Comparison of ENCODE assay signal across 1 cellular context in the genomic region with DNA sequence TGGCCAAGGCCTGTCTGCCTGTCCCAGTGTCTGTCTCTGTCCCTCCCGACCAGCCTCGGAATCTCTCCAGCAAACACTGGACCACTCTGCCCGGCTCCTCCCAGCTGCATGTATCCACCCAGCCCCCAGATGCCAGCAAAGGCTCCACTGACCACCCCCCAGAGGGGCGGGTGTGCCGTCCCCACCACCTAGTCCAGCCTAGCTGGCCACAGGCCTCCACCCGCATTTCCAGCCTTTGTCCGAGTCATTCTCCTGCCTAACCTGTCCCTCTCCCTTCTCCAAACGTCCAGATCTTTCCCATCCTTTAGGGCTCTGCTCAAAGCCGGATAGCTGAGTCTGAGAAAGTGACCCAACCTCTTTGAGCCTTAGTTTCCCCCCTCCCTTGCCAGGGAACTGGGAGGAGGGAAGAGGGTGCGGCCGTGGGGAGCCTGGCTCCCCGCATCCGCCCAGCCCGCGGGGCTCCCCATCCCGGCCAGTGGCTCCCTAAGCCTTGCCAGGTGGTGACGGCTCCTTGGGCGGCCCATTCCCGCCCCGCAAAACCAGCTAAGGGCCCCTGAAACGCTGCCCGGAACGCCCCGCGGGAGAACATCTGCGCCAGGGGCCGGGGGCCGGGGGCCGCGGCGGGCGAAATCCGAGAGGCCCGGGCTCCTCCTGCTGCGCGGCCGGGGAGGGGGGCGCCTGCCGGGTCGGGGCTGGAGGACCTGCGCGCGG.
TF ChIP-seq lines count a peak whose summit lies in the region.

No MANE protein-coding gene starts in this region.

TF ChIP-seq in H1, 55 proteins besides CTCF, POLR2A, EP300 and RAD21:
- TF ChIP-seq, protein P1, sequence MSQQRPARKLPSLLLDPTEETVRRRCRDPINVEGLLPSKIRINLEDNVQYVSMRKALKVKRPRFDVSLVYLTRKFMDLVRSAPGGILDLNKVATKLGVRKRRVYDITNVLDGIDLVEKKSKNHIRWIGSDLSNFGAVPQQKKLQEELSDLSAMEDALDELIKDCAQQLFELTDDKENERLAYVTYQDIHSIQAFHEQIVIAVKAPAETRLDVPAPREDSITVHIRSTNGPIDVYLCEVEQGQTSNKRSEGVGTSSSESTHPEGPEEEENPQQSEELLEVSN (IDR thresholded peaks at IDR 0.05) = 0 out of 2 replicates have a peak, but pooled peaks have one; percentile 17
- TF ChIP-seq YY1 (IDR thresholded peaks at IDR 0.05; ENCODE audit: low read depth, low read length) (no peak), ASH2L (IDR thresholded peaks at IDR 0.05; ENCODE audit: low read length) (peak; percentile 5)
TF ChIP-seq in H1: peak in this region for 2.
